ENCODE assay signal across 1 cellular context in the genomic region with DNA sequence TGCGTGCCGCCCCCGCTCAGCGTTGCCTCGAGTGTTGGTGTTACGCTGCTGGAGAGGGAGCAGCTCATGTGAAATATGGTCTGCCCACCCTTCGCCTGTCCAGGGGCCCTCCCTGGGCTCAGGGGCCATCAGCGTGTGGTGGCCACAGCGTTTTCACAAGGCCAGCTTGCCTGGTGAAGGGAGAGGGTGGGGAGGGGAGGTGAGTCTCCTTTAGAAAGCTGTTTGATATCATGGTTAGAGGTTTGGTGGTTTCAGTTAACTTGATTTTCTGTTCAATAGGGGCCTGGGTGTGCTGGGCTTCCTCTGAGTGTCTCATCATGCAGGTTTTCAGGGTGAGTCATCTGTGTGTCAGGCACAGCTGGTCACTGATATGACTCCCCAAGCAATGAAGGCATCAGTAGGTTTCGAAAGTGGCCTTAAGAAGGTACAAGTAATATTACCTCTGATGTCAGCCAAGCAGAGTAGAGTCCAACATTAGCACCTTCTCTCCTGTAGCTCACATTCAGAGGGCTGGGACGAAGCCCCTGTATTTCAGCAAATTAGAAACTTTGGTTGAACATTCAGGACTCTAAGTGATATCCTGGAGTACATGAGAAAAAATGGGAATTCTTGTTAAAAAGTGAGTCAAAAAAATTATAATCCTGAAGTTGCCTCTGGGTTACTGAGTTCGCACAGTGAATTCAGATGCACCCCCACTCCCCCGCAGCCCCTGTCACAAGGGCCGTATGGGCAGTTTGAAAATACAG.
A peak's percentile ranks its signal among the peaks of the same experiment; 100 is the strongest.
TF ChIP-seq lines count a peak whose summit lies in the region.

No MANE protein-coding gene starts in this region.

TF ChIP-seq in HepG2, 621 proteins besides CTCF, POLR2A, EP300 and RAD21 (continued from another document and continues in another):
- TF ChIP-seq ZNF558 (CRISPR knock-in tag; IDR thresholded peaks at IDR 0.05; ENCODE audit: borderline replicate concordance): no peak
- no peak for TF ChIP-seq ZFP36 (IDR thresholded peaks at IDR 0.05; ENCODE audit: borderline replicate concordance, low read depth, low read length, partially characterized antibody)
- TF ChIP-seq KDM5A (IDR thresholded peaks at IDR 0.05; ENCODE audit: borderline replicate concordance, low read length): no peak
- no peak; the same call in 1 of the 2 replicates for TF ChIP-seq KDM5B (CRISPR knock-in tag; IDR thresholded peaks at IDR 0.05; ENCODE audit: borderline replicate concordance)
- TF ChIP-seq HOXA3 (CRISPR knock-in tag; IDR thresholded peaks at IDR 0.05): no peak
- no peak for TF ChIP-seq SRSF9 (IDR thresholded peaks at IDR 0.05; ENCODE audit: borderline replicate concordance, insufficient read depth, low read depth, low read length, poor library complexity, severe bottlenecking)
- TF ChIP-seq TMF1 (CRISPR knock-in tag; IDR thresholded peaks at IDR 0.05; ENCODE audit: low read depth): no peak
- TF ChIP-seq, protein P1, sequence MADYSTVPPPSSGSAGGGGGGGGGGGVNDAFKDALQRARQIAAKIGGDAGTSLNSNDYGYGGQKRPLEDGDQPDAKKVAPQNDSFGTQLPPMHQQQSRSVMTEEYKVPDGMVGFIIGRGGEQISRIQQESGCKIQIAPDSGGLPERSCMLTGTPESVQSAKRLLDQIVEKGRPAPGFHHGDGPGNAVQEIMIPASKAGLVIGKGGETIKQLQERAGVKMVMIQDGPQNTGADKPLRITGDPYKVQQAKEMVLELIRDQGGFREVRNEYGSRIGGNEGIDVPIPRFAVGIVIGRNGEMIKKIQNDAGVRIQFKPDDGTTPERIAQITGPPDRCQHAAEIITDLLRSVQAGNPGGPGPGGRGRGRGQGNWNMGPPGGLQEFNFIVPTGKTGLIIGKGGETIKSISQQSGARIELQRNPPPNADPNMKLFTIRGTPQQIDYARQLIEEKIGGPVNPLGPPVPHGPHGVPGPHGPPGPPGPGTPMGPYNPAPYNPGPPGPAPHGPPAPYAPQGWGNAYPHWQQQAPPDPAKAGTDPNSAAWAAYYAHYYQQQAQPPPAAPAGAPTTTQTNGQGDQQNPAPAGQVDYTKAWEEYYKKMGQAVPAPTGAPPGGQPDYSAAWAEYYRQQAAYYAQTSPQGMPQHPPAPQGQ (CRISPR knock-in tag; IDR thresholded peaks at IDR 0.05; ENCODE audit: borderline replicate concordance): no peak
- TF ChIP-seq, protein P2, sequence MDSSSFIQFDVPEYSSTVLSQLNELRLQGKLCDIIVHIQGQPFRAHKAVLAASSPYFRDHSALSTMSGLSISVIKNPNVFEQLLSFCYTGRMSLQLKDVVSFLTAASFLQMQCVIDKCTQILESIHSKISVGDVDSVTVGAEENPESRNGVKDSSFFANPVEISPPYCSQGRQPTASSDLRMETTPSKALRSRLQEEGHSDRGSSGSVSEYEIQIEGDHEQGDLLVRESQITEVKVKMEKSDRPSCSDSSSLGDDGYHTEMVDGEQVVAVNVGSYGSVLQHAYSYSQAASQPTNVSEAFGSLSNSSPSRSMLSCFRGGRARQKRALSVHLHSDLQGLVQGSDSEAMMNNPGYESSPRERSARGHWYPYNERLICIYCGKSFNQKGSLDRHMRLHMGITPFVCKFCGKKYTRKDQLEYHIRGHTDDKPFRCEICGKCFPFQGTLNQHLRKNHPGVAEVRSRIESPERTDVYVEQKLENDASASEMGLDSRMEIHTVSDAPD (CRISPR knock-in tag; IDR thresholded peaks at IDR 0.05): no peak
- 0 out of 2 replicates have a peak, but pooled peaks have one; percentile 1 for TF ChIP-seq ZNF724P (CRISPR knock-in tag; IDR thresholded peaks at IDR 0.05; ENCODE audit: borderline replicate concordance)
- TF ChIP-seq ZFAT (CRISPR knock-in tag; conservative IDR thresholded peaks at IDR 0.05): no peak
- TF ChIP-seq, protein P3, sequence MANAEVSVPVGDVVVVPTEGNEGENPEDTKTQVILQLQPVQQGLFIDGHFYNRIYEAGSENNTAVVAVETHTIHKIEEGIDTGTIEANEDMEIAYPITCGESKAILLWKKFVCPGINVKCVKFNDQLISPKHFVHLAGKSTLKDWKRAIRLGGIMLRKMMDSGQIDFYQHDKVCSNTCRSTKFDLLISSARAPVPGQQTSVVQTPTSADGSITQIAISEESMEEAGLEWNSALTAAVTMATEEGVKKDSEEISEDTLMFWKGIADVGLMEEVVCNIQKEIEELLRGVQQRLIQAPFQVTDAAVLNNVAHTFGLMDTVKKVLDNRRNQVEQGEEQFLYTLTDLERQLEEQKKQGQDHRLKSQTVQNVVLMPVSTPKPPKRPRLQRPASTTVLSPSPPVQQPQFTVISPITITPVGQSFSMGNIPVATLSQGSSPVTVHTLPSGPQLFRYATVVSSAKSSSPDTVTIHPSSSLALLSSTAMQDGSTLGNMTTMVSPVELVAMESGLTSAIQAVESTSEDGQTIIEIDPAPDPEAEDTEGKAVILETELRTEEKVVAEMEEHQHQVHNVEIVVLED (CRISPR knock-in tag; IDR thresholded peaks at IDR 0.05; ENCODE audit: borderline replicate concordance): no peak
- TF ChIP-seq ZBTB38 (CRISPR knock-in tag; IDR thresholded peaks at IDR 0.05): peak; percentile 93; the same call in 1 of the 2 replicates
- no peak for TF ChIP-seq U2AF1 (optimal IDR thresholded peaks at IDR 0.05; ENCODE audit: low read depth, low read length)
- peak; percentile 88 for TF ChIP-seq TGIF2 (CRISPR knock-in tag; IDR thresholded peaks at IDR 0.05)
- TF ChIP-seq, protein P4, sequence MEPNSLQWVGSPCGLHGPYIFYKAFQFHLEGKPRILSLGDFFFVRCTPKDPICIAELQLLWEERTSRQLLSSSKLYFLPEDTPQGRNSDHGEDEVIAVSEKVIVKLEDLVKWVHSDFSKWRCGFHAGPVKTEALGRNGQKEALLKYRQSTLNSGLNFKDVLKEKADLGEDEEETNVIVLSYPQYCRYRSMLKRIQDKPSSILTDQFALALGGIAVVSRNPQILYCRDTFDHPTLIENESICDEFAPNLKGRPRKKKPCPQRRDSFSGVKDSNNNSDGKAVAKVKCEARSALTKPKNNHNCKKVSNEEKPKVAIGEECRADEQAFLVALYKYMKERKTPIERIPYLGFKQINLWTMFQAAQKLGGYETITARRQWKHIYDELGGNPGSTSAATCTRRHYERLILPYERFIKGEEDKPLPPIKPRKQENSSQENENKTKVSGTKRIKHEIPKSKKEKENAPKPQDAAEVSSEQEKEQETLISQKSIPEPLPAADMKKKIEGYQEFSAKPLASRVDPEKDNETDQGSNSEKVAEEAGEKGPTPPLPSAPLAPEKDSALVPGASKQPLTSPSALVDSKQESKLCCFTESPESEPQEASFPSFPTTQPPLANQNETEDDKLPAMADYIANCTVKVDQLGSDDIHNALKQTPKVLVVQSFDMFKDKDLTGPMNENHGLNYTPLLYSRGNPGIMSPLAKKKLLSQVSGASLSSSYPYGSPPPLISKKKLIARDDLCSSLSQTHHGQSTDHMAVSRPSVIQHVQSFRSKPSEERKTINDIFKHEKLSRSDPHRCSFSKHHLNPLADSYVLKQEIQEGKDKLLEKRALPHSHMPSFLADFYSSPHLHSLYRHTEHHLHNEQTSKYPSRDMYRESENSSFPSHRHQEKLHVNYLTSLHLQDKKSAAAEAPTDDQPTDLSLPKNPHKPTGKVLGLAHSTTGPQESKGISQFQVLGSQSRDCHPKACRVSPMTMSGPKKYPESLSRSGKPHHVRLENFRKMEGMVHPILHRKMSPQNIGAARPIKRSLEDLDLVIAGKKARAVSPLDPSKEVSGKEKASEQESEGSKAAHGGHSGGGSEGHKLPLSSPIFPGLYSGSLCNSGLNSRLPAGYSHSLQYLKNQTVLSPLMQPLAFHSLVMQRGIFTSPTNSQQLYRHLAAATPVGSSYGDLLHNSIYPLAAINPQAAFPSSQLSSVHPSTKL (CRISPR knock-in tag; IDR thresholded peaks at IDR 0.05): peak; percentile 32; the same call in 1 of the 2 replicates
- no peak; the same call in 1 of the 2 replicates for TF ChIP-seq MEIS2 (CRISPR knock-in tag; IDR thresholded peaks at IDR 0.05)
- TF ChIP-seq, protein P5, sequence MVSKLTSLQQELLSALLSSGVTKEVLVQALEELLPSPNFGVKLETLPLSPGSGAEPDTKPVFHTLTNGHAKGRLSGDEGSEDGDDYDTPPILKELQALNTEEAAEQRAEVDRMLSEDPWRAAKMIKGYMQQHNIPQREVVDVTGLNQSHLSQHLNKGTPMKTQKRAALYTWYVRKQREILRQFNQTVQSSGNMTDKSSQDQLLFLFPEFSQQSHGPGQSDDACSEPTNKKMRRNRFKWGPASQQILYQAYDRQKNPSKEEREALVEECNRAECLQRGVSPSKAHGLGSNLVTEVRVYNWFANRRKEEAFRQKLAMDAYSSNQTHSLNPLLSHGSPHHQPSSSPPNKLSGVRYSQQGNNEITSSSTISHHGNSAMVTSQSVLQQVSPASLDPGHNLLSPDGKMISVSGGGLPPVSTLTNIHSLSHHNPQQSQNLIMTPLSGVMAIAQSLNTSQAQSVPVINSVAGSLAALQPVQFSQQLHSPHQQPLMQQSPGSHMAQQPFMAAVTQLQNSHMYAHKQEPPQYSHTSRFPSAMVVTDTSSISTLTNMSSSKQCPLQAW (CRISPR knock-in tag; IDR thresholded peaks at IDR 0.05): peak; percentile 36; the same call in 1 of the 2 replicates
- 0 out of 2 replicates have a peak, but pooled peaks have one; percentile 24 for TF ChIP-seq ZFX (CRISPR knock-in tag; IDR thresholded peaks at IDR 0.05; ENCODE audit: low read depth)
- TF ChIP-seq GABPB1 (CRISPR knock-in tag; IDR thresholded peaks at IDR 0.05): peak; percentile 25; the same call in 1 of the 2 replicates
- TF ChIP-seq, protein P6, sequence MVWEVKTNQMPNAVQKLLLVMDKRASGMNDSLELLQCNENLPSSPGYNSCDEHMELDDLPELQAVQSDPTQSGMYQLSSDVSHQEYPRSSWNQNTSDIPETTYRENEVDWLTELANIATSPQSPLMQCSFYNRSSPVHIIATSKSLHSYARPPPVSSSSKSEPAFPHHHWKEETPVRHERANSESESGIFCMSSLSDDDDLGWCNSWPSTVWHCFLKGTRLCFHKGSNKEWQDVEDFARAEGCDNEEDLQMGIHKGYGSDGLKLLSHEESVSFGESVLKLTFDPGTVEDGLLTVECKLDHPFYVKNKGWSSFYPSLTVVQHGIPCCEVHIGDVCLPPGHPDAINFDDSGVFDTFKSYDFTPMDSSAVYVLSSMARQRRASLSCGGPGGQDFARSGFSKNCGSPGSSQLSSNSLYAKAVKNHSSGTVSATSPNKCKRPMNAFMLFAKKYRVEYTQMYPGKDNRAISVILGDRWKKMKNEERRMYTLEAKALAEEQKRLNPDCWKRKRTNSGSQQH (CRISPR knock-in tag; IDR thresholded peaks at IDR 0.05; ENCODE audit: low read depth): no peak
- peak; percentile 35; the same call in 1 of the 2 replicates for TF ChIP-seq ZNF768 (CRISPR knock-in tag; IDR thresholded peaks at IDR 0.05)
- TF ChIP-seq, protein P7, sequence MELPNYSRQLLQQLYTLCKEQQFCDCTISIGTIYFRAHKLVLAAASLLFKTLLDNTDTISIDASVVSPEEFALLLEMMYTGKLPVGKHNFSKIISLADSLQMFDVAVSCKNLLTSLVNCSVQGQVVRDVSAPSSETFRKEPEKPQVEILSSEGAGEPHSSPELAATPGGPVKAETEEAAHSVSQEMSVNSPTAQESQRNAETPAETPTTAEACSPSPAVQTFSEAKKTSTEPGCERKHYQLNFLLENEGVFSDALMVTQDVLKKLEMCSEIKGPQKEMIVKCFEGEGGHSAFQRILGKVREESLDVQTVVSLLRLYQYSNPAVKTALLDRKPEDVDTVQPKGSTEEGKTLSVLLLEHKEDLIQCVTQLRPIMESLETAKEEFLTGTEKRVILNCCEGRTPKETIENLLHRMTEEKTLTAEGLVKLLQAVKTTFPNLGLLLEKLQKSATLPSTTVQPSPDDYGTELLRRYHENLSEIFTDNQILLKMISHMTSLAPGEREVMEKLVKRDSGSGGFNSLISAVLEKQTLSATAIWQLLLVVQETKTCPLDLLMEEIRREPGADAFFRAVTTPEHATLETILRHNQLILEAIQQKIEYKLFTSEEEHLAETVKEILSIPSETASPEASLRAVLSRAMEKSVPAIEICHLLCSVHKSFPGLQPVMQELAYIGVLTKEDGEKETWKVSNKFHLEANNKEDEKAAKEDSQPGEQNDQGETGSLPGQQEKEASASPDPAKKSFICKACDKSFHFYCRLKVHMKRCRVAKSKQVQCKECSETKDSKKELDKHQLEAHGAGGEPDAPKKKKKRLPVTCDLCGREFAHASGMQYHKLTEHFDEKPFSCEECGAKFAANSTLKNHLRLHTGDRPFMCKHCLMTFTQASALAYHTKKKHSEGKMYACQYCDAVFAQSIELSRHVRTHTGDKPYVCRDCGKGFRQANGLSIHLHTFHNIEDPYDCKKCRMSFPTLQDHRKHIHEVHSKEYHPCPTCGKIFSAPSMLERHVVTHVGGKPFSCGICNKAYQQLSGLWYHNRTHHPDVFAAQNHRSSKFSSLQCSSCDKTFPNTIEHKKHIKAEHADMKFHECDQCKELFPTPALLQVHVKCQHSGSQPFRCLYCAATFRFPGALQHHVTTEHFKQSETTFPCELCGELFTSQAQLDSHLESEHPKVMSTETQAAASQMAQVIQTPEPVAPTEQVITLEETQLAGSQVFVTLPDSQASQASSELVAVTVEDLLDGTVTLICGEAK (IDR thresholded peaks at IDR 0.05): no peak
- TF ChIP-seq, protein P7 (CRISPR knock-in tag; IDR thresholded peaks at IDR 0.05): no peak
- TF ChIP-seq, protein P8, sequence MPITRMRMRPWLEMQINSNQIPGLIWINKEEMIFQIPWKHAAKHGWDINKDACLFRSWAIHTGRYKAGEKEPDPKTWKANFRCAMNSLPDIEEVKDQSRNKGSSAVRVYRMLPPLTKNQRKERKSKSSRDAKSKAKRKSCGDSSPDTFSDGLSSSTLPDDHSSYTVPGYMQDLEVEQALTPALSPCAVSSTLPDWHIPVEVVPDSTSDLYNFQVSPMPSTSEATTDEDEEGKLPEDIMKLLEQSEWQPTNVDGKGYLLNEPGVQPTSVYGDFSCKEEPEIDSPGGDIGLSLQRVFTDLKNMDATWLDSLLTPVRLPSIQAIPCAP (CRISPR knock-in tag; IDR thresholded peaks at IDR 0.05; ENCODE audit: low read depth): no peak
- 0 out of 2 replicates have a peak, but pooled peaks have one; percentile 31 for TF ChIP-seq HDAC2 (CRISPR knock-in tag; IDR thresholded peaks at IDR 0.05)
